Comparison of ENCODE assay signal across 15 cellular contexts in the genomic region with DNA sequence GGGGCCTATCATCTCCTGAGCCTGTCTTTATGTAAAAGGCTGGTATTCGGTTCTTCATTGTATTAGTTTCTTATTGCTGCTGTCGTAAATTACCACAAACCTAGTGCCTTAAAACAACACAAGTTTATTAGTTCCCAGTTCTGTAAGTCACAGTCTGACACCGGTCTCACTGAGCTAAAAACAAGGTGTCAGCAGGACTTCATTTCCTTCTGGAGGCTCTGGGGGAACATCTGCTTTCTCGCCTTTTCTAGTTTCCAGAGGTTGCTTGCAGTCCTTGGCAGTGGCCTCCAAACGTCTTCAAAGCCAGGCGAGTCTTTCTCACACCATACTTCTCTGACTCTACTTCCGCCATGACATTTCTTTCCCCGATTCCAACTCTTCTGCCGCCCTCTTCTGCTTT. TPM values are rescaled to one million over a fixed set of nuclear protein-coding genes. Genes with fewer than 3 reads are reported as not detected.
DNase-seq lines count a peak whose midpoint lies in the region; ATAC-seq and TF ChIP-seq lines count a peak whose summit lies in the region.
"Had no signal": no experiment of that assay in that cellular context is flagged by ENCODE, and none has a peak within 500 bp of the region (broad histone marks: within the 10 kb centered on the region; RNA-seq: fewer than 3 reads in every experiment).

No MANE protein-coding gene starts in this region.

- no peak overlapping the region for H2BK120ac ChIP-seq in H9 (ENCODE audit: low read depth, low read length, poor library complexity, severe bottlenecking)

- peak overlapping the region; percentile 12 for H3K4me2 ChIP-seq in H9 (ENCODE audit: insufficient read depth, insufficient read length, low read length)
- peak overlapping the region; percentile 83 for H3K4me2 ChIP-seq in MM.1S (ENCODE audit: low read depth, low read length)
- H3K4me2 ChIP-seq: A549 had no signal

- H3K9me3 Mint-ChIP-seq in H9 (peaks cover 4 to 8% of the 10 kb centered on the region in 2 experiments), WTC11 (peaks cover 11% of the 10 kb centered on the region)
- H3K9me3 Mint-ChIP-seq: CD8-positive, alpha-beta T cell had no signal

- no peak overlapping the region for H2BK20ac ChIP-seq in H9 (ENCODE audit: low read depth, low read length, poor library complexity, severe bottlenecking)

- WGBS in H9 (ENCODE audit: extremely low coverage, insufficient read length, low lambda C conversion rate) = no CpG with 5 or more reads among the region's 9 CpGs
- 79 to 81% methylated on average over 9 of the region's 9 CpGs for WGBS in esophagus squamous epithelium, 2 donors
- WGBS in esophagus muscularis mucosa = 85% methylated on average over 9 of the region's 9 CpGs

- H3K79me1 ChIP-seq in H9 (ENCODE audit: insufficient read depth, low read depth, low read length, poor library complexity, severe bottlenecking) = no peaks in the 10 kb centered on the region

- TF ChIP-seq POLR2A in esophagus squamous epithelium (IDR thresholded peaks at IDR 0.05) (no peak), esophagus muscularis mucosa (IDR thresholded peaks at IDR 0.05; ENCODE audit: low read depth) (no peak)

- TF ChIP-seq EP300 in esophagus muscularis mucosa (IDR thresholded peaks at IDR 0.05) = no peak

- H3K27me3 Mint-ChIP-seq in H9 (ENCODE audit: low read depth) (peaks cover 94% of the 10 kb centered on the region), WTC11 (ENCODE audit: low read depth) (peaks cover 86% of the 10 kb centered on the region)

- H3K4me3 ChIP-seq in MM.1S (ENCODE audit: low read length) (peak overlapping the region; percentile 24), esophagus squamous epithelium (no peak overlapping the region), esophagus muscularis mucosa (no peak overlapping the region)
- H3K4me3 ChIP-seq: A549 had no signal

- H3K27ac ChIP-seq in H9 (ENCODE audit: insufficient read length, low read depth, low read length) = no peak overlapping the region
- H3K27ac ChIP-seq in MM.1S (ENCODE audit: low read length) = peak overlapping the region; percentile 86
- H3K27ac ChIP-seq in esophagus squamous epithelium = no peak overlapping the region
- H3K27ac ChIP-seq in esophagus muscularis mucosa (replicated peaks in 1 of 4) = no peak overlapping the region
- H3K27ac ChIP-seq: A549, C4-2B, HL-60 had no signal

- no peak overlapping the region for H3K9ac ChIP-seq in H9 (ENCODE audit: extremely low read depth, insufficient read length, low read length)
- H3K9ac ChIP-seq in MM.1S (ENCODE audit: low read length) = peak overlapping the region; percentile 63; the same call in 1 of the 2 replicates

- POLR2A ChIA-PET in WTC11 (lab: Charles Lee) = no interaction called here

- peaks cover 35 to 43% of the 10 kb centered on the region in 2 experiments for H3K4me1 Mint-ChIP-seq in H9
- peaks cover 45% of the 10 kb centered on the region for H3K4me1 Mint-ChIP-seq in WTC11

- H3T11ph ChIP-seq in H9 (ENCODE audit: low read length) = no peak overlapping the region

- intact Hi-C loops in esophagus squamous epithelium (cut with DNase I) = no loop called here
- intact Hi-C loops in cardiac septum (cut with DNase I) = no loop called here
- intact Hi-C loops in esophagus muscularis mucosa (cut with DNase I) = no loop called here

- H4K8ac ChIP-seq in H9 (replicated peaks; ENCODE audit: insufficient read length, low read depth, low read length) = no peak overlapping the region

- no peaks in the 10 kb centered on the region for H3K36me3 ChIP-seq in MM.1S (replicated peaks; ENCODE audit: insufficient read depth, low read length)
- H3K36me3 ChIP-seq in esophagus squamous epithelium = no peaks in the 10 kb centered on the region
- H3K36me3 ChIP-seq in esophagus muscularis mucosa = no peaks in the 10 kb centered on the region
- H3K36me3 ChIP-seq: BE2C had no signal

- no peak for ATAC-seq in WTC11
- ATAC-seq: A549; CD8-positive, alpha-beta T cell had no signal

- no peaks in the 10 kb centered on the region for H3K23me2 ChIP-seq in H9 (ENCODE audit: insufficient read length, low read depth, low read length, poor library complexity, severe bottlenecking)

- no peak overlapping the region for H3K23ac ChIP-seq in H9 (ENCODE audit: insufficient read length, low read depth, low read length)

- H2BK15ac ChIP-seq in H9 (ENCODE audit: low read depth, low read length) = no peak overlapping the region

- DNase-seq in H9 = peak; percentile 29
- DNase-seq in MM.1S = peak; percentile 62
- no peak for DNase-seq in WTC11 (ENCODE audit: low spot score)
- DNase-seq in left kidney (ENCODE audit: low read depth, low spot score) = peak; percentile 64
- DNase-seq in esophagus squamous epithelium (lab: John Stamatoyannopoulos, UW) = no peak
- no peak for DNase-seq in cardiac septum (ENCODE audit: low spot score)
- no peak for DNase-seq in esophagus muscularis mucosa (ENCODE audit: extremely low spot score)
- DNase-seq: BE2C; CD8-positive, alpha-beta T cell; COR-L47; DMS153; GF-D8 had no signal

- no peak overlapping the region for H2BK5ac ChIP-seq in H9 (ENCODE audit: insufficient read length, low read length)

- H3K9me3 ChIP-seq in H9 (ENCODE audit: control insufficient read depth, low read depth, low read length) (no peaks in the 10 kb centered on the region), MM.1S (replicated peaks; ENCODE audit: insufficient read depth, low read length) (no peaks in the 10 kb centered on the region), esophagus squamous epithelium (no peaks in the 10 kb centered on the region), esophagus muscularis mucosa (peaks cover 0 to 4% (median 0%) of the 10 kb centered on the region in 4 donors)
- H3K9me3 ChIP-seq: A549, BE2C had no signal

- no peaks in the 10 kb centered on the region for H3K9me2 ChIP-seq in MM.1S (replicated peaks; ENCODE audit: insufficient read depth, low read length)

- no peak overlapping the region for H2AK5ac ChIP-seq in H9 (ENCODE audit: insufficient read length, low read length)

- H4K20me1 ChIP-seq in H9 (ENCODE audit: control insufficient read depth, insufficient read depth, insufficient read length) (no peaks in the 10 kb centered on the region), MM.1S (ENCODE audit: insufficient read depth, low read length) (no peaks in the 10 kb centered on the region)

- H3K79me2 ChIP-seq in H9 (ENCODE audit: insufficient read depth, low read length) (no peaks in the 10 kb centered on the region), MM.1S (ENCODE audit: low read length) (no peaks in the 10 kb centered on the region)

- peaks cover 8% of the 10 kb centered on the region for H3K4me1 ChIP-seq in H9 (ENCODE audit: insufficient read depth, low read length)
- peaks cover 25% of the 10 kb centered on the region for H3K4me1 ChIP-seq in MM.1S (ENCODE audit: low read length)
- H3K4me1 ChIP-seq in esophagus squamous epithelium = no peaks in the 10 kb centered on the region
- H3K4me1 ChIP-seq in esophagus muscularis mucosa = no peaks in the 10 kb centered on the region
- H3K4me1 ChIP-seq: A549 had no signal

- H3K27ac Mint-ChIP-seq in H9 (no peak overlapping the region), WTC11 (no peak overlapping the region; the same call in 1 of the 2 replicates)
- H3K27ac Mint-ChIP-seq: CD8-positive, alpha-beta T cell had no signal

- no peak overlapping the region for H3K56ac ChIP-seq in H9 (ENCODE audit: insufficient read length, low read depth, low read length)

- H3K27me3 ChIP-seq in H9 (ENCODE audit: insufficient read depth, low read length) (peaks cover 4% of the 10 kb centered on the region; the same call in 1 of the 2 replicates), MM.1S (replicated peaks; ENCODE audit: insufficient read depth, low read length) (no peaks in the 10 kb centered on the region), esophagus squamous epithelium (no peaks in the 10 kb centered on the region), esophagus muscularis mucosa (no peaks in the 10 kb centered on the region)
- H3K27me3 ChIP-seq: BE2C had no signal

- H3K4ac ChIP-seq in H9 (ENCODE audit: low read depth, low read length) = no peak overlapping the region

- CTCF ChIA-PET in WTC11 (lab: Charles Lee) = interaction anchor here (1.0 kb wide), 1 partner anchor 15 kb away, joined by 3 read pairs; no protein-coding TSS in a partner anchor

- H4K5ac ChIP-seq in H9 (ENCODE audit: insufficient read length, low read depth, low read length) = no peak overlapping the region

- no peak overlapping the region for H2AFZ ChIP-seq in H9 (ENCODE audit: low read length)
- peak overlapping the region; percentile 82 for H2AFZ ChIP-seq in MM.1S (ENCODE audit: low read length)

- no peak overlapping the region for H3K18ac ChIP-seq in H9 (ENCODE audit: insufficient read length, low read depth, low read length)

- H2BK12ac ChIP-seq in H9 (ENCODE audit: insufficient read length, low read depth, low read length) = no peak overlapping the region

- no peak overlapping the region for H3K14ac ChIP-seq in H9 (ENCODE audit: insufficient read depth, low read length)

- H4K91ac ChIP-seq in H9 (ENCODE audit: insufficient read length, low read depth, low read length) = no peak overlapping the region

- TF ChIP-seq CTCF in H9 (conservative IDR thresholded peaks at IDR 0.05) = no peak
- no peak for TF ChIP-seq CTCF in MM.1S (IDR thresholded peaks at IDR 0.05; ENCODE audit: low read length)
- no peak for TF ChIP-seq CTCF in WTC11 (IDR thresholded peaks at IDR 0.05)
- no peak for TF ChIP-seq CTCF in esophagus squamous epithelium (IDR thresholded peaks at IDR 0.05)
- TF ChIP-seq CTCF in esophagus muscularis mucosa (IDR thresholded peaks at IDR 0.05) = no peak

- peaks cover 20% of the 10 kb centered on the region for H3F3A ChIP-seq in MM.1S (ENCODE audit: insufficient read depth, low read length)

- H3K36me3 Mint-ChIP-seq in H9 (ENCODE audit: insufficient read depth in 1 of 3, low read depth in 3 of 3) (peaks cover 0 to 3% (median 0%) of the 10 kb centered on the region in 3 experiments; a peak in 2 of 7 replicates), WTC11 (peaks cover 5% of the 10 kb centered on the region; the same call in 1 of the 2 replicates)
- H3K36me3 Mint-ChIP-seq: CD8-positive, alpha-beta T cell had no signal

- H3K4me3 Mint-ChIP-seq in H9 (peak overlapping the region in 1 of 2 experiments; percentile 58; a peak in 1 of 5 replicates), WTC11 (peak overlapping the region; percentile 47)
- H3K4me3 Mint-ChIP-seq: CD8-positive, alpha-beta T cell had no signal

TF ChIP-seq in WTC11, 78 proteins besides CTCF, POLR2A, EP300 and RAD21 (continues in another document):
- TF ChIP-seq IRF1 (CRISPR knock-in tag; IDR thresholded peaks at IDR 0.05) = no peak
- TF ChIP-seq TEAD1 (CRISPR knock-in tag; IDR thresholded peaks at IDR 0.05) = no peak

RNA-seq across cellular contexts. Expression of gene ZFAND3, which starts 43.0 kb away (rescaled TPM):
- 56.7 and 57.7 TPM in 2 replicates for total RNA-seq in H9 (2021)
- total RNA-seq in WTC11 (2021) = 45.4 to 51.6 TPM (median 50.3 TPM) in 3 replicates
- 10 to 100 TPM; 15.7 to 23.8 (median 20.9) TPM for total RNA-seq in esophagus squamous epithelium
- total RNA-seq in cardiac septum = 92.6 TPM
- 10 to 100 TPM; 37.3 to 70.1 (median 55.2) TPM for total RNA-seq in esophagus muscularis mucosa

Comparison
In these comparisons a context has a peak if more than half of its experiments do, and no peak if none do; other contexts are left out.
1. DNase-seq: peak in H9 (single experiment), MM.1S (single experiment) and left kidney (single experiment); none in WTC11 (single experiment), esophagus squamous epithelium (single experiment), cardiac septum (single experiment) and esophagus muscularis mucosa (single experiment).